8 cellular contexts compared by ENCODE assay signal in the genomic region with DNA sequence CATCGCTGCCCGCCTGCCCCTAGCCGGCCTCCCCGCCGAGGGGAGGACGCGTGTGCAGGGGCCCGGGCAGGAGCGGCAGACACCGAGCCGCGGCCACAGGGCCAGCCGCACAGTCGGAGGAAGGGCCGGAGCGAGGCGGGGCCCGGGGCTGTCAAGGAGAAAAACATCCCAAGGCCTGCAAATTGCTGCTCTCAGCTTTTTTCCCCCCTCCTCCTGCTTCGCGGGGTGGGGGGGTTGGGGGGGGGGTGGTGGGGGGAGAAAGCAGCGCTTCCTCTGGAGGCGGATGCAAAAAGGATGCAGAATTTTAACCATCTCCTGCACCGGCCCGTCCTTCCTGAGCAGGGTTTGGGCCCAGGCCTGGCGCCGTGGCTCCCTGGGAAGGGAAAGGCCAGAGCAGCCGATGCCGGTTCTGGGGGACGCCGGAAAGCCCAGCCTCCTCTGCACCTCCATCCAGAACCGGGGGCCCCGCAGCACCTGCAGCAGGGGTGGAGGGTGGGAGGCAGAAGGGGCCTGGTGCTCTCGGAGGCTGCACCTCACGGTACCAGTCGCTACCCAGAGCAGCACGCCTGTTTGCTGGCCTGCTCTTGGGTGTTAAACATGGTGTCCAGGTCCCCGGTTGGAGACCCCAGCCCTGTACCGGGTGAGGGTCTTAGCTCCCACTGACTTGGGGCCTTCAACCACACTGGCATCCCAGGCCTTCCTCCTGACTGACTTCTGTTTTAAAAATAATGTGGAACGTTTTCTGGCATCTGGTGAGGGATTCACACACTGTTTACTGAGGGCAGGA.
DNase-seq lines count a peak whose midpoint lies in the region; ATAC-seq and TF ChIP-seq lines count a peak whose summit lies in the region.

No MANE protein-coding gene starts in this region.

- H3K4me3 Mint-ChIP-seq in activated T-helper 17 cell treated with anti-CD3 and anti-CD28 coated beads, Interleukin-2, amount 50 U/mL, for 72 hours: peak overlapping the region; percentile 95
- no peak overlapping the region for H3K4me3 Mint-ChIP-seq in nephron progenitor cell

- peak overlapping the region; percentile 98 for H3K27ac Mint-ChIP-seq in activated T-helper 17 cell treated with anti-CD3 and anti-CD28 coated beads, Interleukin-2, amount 50 U/mL, for 72 hours
- peak overlapping the region; percentile 23 for H3K27ac Mint-ChIP-seq in nephron progenitor cell

- DNase-seq in EL: peak; percentile 81
- DNase-seq in Kasumi-1 (lab: John Stamatoyannopoulos, UW): peak; percentile 19 to 28
- peak; percentile 77 for DNase-seq in fibroblast of pulmonary artery (ENCODE audit: low read depth)
- DNase-seq in nephron progenitor cell: no peak
- no peak for DNase-seq in NCI-H345 (lab: John Stamatoyannopoulos, UW)

- peaks cover 13% of the 10 kb centered on the region for H3K36me3 Mint-ChIP-seq in activated T-helper 17 cell treated with anti-CD3 and anti-CD28 coated beads, Interleukin-2, amount 50 U/mL, for 72 hours (ENCODE audit: low read depth)
- H3K36me3 Mint-ChIP-seq in nephron progenitor cell (ENCODE audit: low read depth): no peaks in the 10 kb centered on the region

- H3K27me3 Mint-ChIP-seq in activated T-helper 17 cell treated with anti-CD3 and anti-CD28 coated beads, Interleukin-2, amount 50 U/mL, for 72 hours: no peaks in the 10 kb centered on the region
- peaks cover 39% of the 10 kb centered on the region for H3K27me3 Mint-ChIP-seq in nephron progenitor cell (ENCODE audit: low read depth, poor library complexity)

- peaks cover 9% of the 10 kb centered on the region for H3K4me1 Mint-ChIP-seq in activated T-helper 17 cell treated with anti-CD3 and anti-CD28 coated beads, Interleukin-2, amount 50 U/mL, for 72 hours
- peaks cover 13% of the 10 kb centered on the region for H3K4me1 Mint-ChIP-seq in nephron progenitor cell

- no peaks in the 10 kb centered on the region for H3K9me3 Mint-ChIP-seq in activated T-helper 17 cell treated with anti-CD3 and anti-CD28 coated beads, Interleukin-2, amount 50 U/mL, for 72 hours
- no peaks in the 10 kb centered on the region for H3K9me3 Mint-ChIP-seq in nephron progenitor cell

- peak; percentile 40 for ATAC-seq in activated T-helper 17 cell treated with anti-CD3 and anti-CD28 coated beads, Interleukin-2, amount 50 U/mL, for 72 hours (replicated peaks)
- ATAC-seq in HG03520 (IDR thresholded peaks at IDR 0.05; ENCODE audit: unreplicated experiment) (no peak), GM21526 (IDR thresholded peaks at IDR 0.05; ENCODE audit: low FRiP score, unreplicated experiment) (no peak)

- no peak for TF ChIP-seq CTCF in fibroblast of pulmonary artery (IDR thresholded peaks at IDR 0.05; ENCODE audit: low read length, missing control alignments)
- no peak for TF ChIP-seq CTCF in nephron progenitor cell (IDR thresholded peaks at IDR 0.05)

- H3K4me3 ChIP-seq in fibroblast of pulmonary artery (replicated peaks; ENCODE audit: low read depth, low read length): peak overlapping the region; percentile 60

Comparison
In these comparisons a context has a peak if more than half of its experiments do, and no peak if none do; other contexts are left out.
1. DNase-seq: peak in EL (single experiment), Kasumi-1 (2 of 2) and fibroblast of pulmonary artery (single experiment); none in nephron progenitor cell (single experiment) and NCI-H345 (single experiment).